ENCODE assay signal across 9 cellular contexts in the genomic region with DNA sequence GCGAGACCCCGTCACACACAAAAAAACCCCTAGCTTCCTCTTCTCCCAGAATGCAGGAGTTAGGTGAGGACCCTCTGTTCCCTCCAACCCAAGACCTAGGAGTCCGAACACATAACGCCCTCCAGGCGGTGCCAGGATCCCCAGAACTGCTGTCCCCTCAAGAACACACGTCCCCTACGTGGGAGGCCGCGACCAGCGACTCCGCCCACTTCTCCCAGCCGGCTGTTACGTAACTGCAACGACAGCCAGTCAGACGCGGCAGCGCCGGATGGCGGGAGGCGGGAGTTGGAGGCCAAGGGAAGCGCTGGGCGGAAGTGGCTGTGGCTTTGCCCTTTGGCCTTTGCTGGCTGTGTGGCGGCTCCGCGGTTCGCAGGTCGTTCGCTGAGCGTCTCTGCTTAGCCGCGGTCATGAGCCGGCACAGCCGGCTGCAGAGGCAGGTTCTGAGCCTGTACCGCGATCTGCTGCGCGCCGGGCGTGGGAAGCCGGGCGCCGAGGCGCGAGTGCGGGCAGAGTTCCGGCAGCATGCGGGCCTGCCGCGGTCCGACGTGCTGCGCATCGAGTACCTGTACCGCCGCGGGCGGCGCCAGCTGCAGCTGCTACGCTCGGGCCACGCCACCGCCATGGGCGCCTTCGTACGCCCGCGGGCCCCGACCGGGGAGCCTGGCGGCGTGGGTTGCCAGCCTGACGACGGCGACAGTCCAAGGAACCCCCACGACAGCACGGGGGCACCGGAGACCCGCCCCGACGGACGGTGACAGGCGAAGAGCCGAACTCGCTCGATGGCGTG.
DNase-seq lines count a peak whose midpoint lies in the region; ATAC-seq and FAIRE-seq lines count a peak whose summit lies in the region.
"Had no signal": no experiment of that assay in that cellular context is flagged by ENCODE, and none has a peak within 500 bp of the region (broad histone marks: within the 10 kb centered on the region; RNA-seq: fewer than 3 reads in every experiment).

TSS of gene SDHAF1 (plus strand) at position 321 of the 787 bp plus-strand sequence. CDS start at position 408, 87 bp downstream.

- FAIRE-seq in islet of Langerhans (lab: Jason Lieb, UNC): peak; percentile 82
- FAIRE-seq: colon had no signal

- ATAC-seq in GM18873 (IDR thresholded peaks at IDR 0.05; ENCODE audit: low FRiP score, unreplicated experiment): peak; percentile 67
- peak; percentile 80 for ATAC-seq in HG03159 (IDR thresholded peaks at IDR 0.05; ENCODE audit: unreplicated experiment)

- DNase-seq in AG08395 (ENCODE audit: low spot score): peak; percentile 97
- DNase-seq in NCI-H226: peak; percentile 91
- DNase-seq in activated CD4-positive, CD25-positive, alpha-beta regulatory T cell (lab: John Stamatoyannopoulos, UW): peak; percentile 86 to 89 (median 87)
- DNase-seq in central memory CD4-positive, alpha-beta T cell: peak; percentile 85
- DNase-seq in stimulated activated CD4-positive, alpha-beta T cell treated with anti-CD3 and anti-CD28 coated beads, Interleukin-12 subunit alpha, Interleukin-12 subunit beta, amount 100 ng/mL, for 4 hours: peak; percentile 94

Comparison
In these comparisons a context has a peak if more than half of its experiments do, and no peak if none do; other contexts are left out.
1. Peak in every context shown above with its lines: DNase-seq and ATAC-seq.